Comparison of ENCODE assay signal across 8 cellular contexts in genomic region chr6:33279971-33280511, GRCh38. TPM values are rescaled to one million over a fixed set of nuclear protein-coding genes. Genes with fewer than 3 reads are reported as not detected.
DNase-seq lines count a peak whose midpoint lies in the region; ATAC-seq, FAIRE-seq and TF ChIP-seq lines count a peak whose summit lies in the region.

No MANE protein-coding gene starts in this region.

- TF ChIP-seq CTCF in AG09319 (IDR thresholded peaks at IDR 0.05; ENCODE audit: low read depth, low read length), result peak; percentile 33
- peak; percentile 35 for TF ChIP-seq CTCF in GM12865 (IDR thresholded peaks at IDR 0.05; ENCODE audit: insufficient read depth, low read depth, low read length, missing control alignments)
- peak; percentile 66 for TF ChIP-seq CTCF in cardiac fibroblast (IDR thresholded peaks at IDR 0.05; ENCODE audit: low read depth, low read length)
- peak; percentile 56 for TF ChIP-seq CTCF in nephron progenitor cell (IDR thresholded peaks at IDR 0.05)

- H3K4me1 Mint-ChIP-seq in nephron progenitor cell, result peaks cover 46% of the 10 kb centered on the region

- H3K4me3 Mint-ChIP-seq in nephron progenitor cell, result no peak overlapping the region

- peak overlapping the region; percentile 85 for H3K27ac Mint-ChIP-seq in nephron progenitor cell

- peaks cover 13% of the 10 kb centered on the region for H3K36me3 Mint-ChIP-seq in nephron progenitor cell (ENCODE audit: low read depth)

- no peaks in the 10 kb centered on the region for H3K27me3 Mint-ChIP-seq in nephron progenitor cell (ENCODE audit: low read depth, poor library complexity)

- FAIRE-seq in frontal cortex (lab: Jason Lieb, UNC), result no peak

- H3K4me3 ChIP-seq in GM12865 (ENCODE audit: low read depth, low read length) (no peak overlapping the region), cardiac fibroblast (replicated peaks in 1 of 2; ENCODE audit: low read depth in 2 of 2, low read length in 2 of 2) (no peak overlapping the region)

- H3K27ac ChIP-seq in caudate nucleus (ENCODE audit: low read depth, low read length), result no peak overlapping the region

- DNase-seq in AG09319 (ENCODE audit: extremely low read depth, low read depth), result no peak
- DNase-seq in GM12865 (ENCODE audit: low read depth), result peak; percentile 45
- DNase-seq in NCI-H69 (lab: John Stamatoyannopoulos, UW), result peak; percentile 57
- DNase-seq in cardiac fibroblast (ENCODE audit: low read depth in 2 of 2), result peak; percentile 53 to 58
- peak; percentile 58 for DNase-seq in nephron progenitor cell
- DNase-seq in caudate nucleus (lab: John Stamatoyannopoulos, UW), result no peak
- no peak for DNase-seq in frontal cortex (ENCODE audit: low spot score in 2 of 2)

- no peaks in the 10 kb centered on the region for H3K9me3 Mint-ChIP-seq in nephron progenitor cell

- no peak for ATAC-seq in HG03095 (IDR thresholded peaks at IDR 0.05; ENCODE audit: unreplicated experiment)

RNA-seq across cellular contexts. Expression of gene B3GALT4, which starts 3.1 kb away (rescaled TPM):
- total RNA-seq in frontal cortex, result 9.0 TPM

RNA-seq across cellular contexts. Expression of gene RPS18, which starts 8.2 kb away (rescaled TPM):
- total RNA-seq in frontal cortex, result 4,003 TPM

RNA-seq across cellular contexts. Expression of gene VPS52, which starts 8.4 kb away (rescaled TPM):
- total RNA-seq in frontal cortex, result 24.9 TPM

RNA-seq across cellular contexts. Expression of gene WDR46, which starts 9.0 kb away (rescaled TPM):
- total RNA-seq in frontal cortex, result 42.4 TPM

RNA-seq across cellular contexts. Expression of gene PFDN6, which starts 9.4 kb away (rescaled TPM):
- total RNA-seq in frontal cortex, result 31.0 TPM

Comparison
In these comparisons a context has a peak if more than half of its experiments do, and no peak if none do; other contexts are left out.
1. DNase-seq: peak in GM12865 (single experiment), NCI-H69 (single experiment), cardiac fibroblast (2 of 2) and nephron progenitor cell (single experiment); none in AG09319 (single experiment), caudate nucleus (0 of 61) and frontal cortex (0 of 2).
2. Peak in every context shown above with its lines, with median percentiles within 50 percentile points of each other: CTCF ChIP-seq.